2 cellular contexts compared by ENCODE assay signal in the genomic region with DNA sequence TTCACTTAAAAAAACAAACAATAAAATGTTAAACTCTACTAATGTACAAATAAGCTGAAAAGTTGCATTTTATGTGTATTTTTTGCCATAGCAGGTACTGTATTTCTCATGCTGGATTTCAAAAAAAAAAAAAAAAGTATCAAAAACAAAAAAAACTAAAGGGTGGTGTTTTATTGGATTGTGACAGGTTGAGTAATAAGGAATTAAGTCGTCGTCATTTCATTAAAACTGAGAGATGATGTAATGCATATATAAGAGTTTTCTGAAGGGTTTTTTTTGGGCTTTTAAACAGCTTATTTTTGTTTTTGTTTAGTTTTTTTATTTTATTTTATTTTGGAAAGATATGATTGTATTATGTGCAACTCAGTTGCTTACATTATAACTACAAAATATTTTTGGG.
TF ChIP-seq lines count a peak whose summit lies in the region.

No MANE protein-coding gene starts in this region.

TF ChIP-seq in HepG2, 621 proteins besides CTCF, POLR2A, EP300 and RAD21:
- TF ChIP-seq TBX2 (CRISPR knock-in tag; IDR thresholded peaks at IDR 0.05; ENCODE audit: borderline replicate concordance) (no peak), ATF7 (IDR thresholded peaks at IDR 0.05) (peak; percentile 74; the same call in 1 of the 2 replicates), ATF7 (CRISPR knock-in tag; IDR thresholded peaks at IDR 0.05) (no peak)

TF ChIP-seq in HEK293T, 16 proteins besides CTCF, POLR2A, EP300 and RAD21:
- TF ChIP-seq NFRKB (IDR thresholded peaks at IDR 0.05) (no peak), PKNOX1 (IDR thresholded peaks at IDR 0.05) (peak; percentile 41)
